In genomic region chr9:98193336-98193944, GRCh38 we compare ENCODE assay signal across 8 cellular contexts. TPM values are rescaled to one million over a fixed set of nuclear protein-coding genes. Genes with fewer than 3 reads are reported as not detected.
DNase-seq lines count a peak whose midpoint lies in the region; ATAC-seq, FAIRE-seq and TF ChIP-seq lines count a peak whose summit lies in the region.

No MANE protein-coding gene starts in this region.

- WGBS in heart left ventricle, 4 donors = 54 to 71% (median 62%) methylated on average over 8 of the region's 8 CpGs
- WGBS in K562 (ENCODE audit: insufficient coverage, low coverage, missing lambda C conversion rate) = 29% methylated on average over 8 of the region's 8 CpGs
- WGBS in mesendoderm (ENCODE audit: extremely low coverage, insufficient coverage, low lambda C conversion rate) = no CpG with 5 or more reads among the region's 8 CpGs
- 60 to 66% methylated on average over 8 of the region's 8 CpGs for WGBS in upper lobe of left lung, 2 donors

- BruUV-seq in K562 (replicated peaks; lab: Mats Ljungman, UMichigan) = no TSS peak

- no peak for TF ChIP-seq EP300 in K562 (IDR thresholded peaks at IDR 0.05; ENCODE audit: low read length)
- TF ChIP-seq EP300 in upper lobe of left lung (IDR thresholded peaks at IDR 0.05) = no peak

- no peak overlapping the region for H4K8ac ChIP-seq in mesendoderm (ENCODE audit: low read depth, low read length)

- no peak overlapping the region for H2BK15ac ChIP-seq in mesendoderm (replicated peaks; ENCODE audit: low read depth)

- no peak overlapping the region for H4K5ac ChIP-seq in mesendoderm (ENCODE audit: low read length)

- H3K79me2 ChIP-seq in K562 (ENCODE audit: control insufficient read depth, insufficient read depth, low read length) (peaks cover 38% of the 10 kb centered on the region), mesendoderm (ENCODE audit: control insufficient read depth, insufficient read depth, low read length) (peaks cover 20% of the 10 kb centered on the region)

- intact Hi-C loops in heart left ventricle (cut with DNase I) = no loop called here
- intact Hi-C loops in left ventricle myocardium superior (cut with micrococcal nuclease) = no loop called here
- intact Hi-C loops in K562 (cut with micrococcal nuclease) = loop anchor here (2.0 kb wide), 3 partner anchors 25 to 271 kb away; partner anchors contain the start of genes TRIM14 and TRMO

- H3K56ac ChIP-seq in mesendoderm (ENCODE audit: low read length) = peak overlapping the region; percentile 69

- TF ChIP-seq POLR2A in heart left ventricle (IDR thresholded peaks at IDR 0.05) (no peak), K562 (conservative IDR thresholded peaks at IDR 0.05) (no peak), upper lobe of left lung (IDR thresholded peaks at IDR 0.05) (no peak)

- no peak for TF ChIP-seq RAD21 in K562 (CRISPR knock-in tag; conservative IDR thresholded peaks at IDR 0.05 in 1 of 2, IDR thresholded peaks at IDR 0.05 in 1 of 2)

- no peak overlapping the region for H3K4ac ChIP-seq in mesendoderm (ENCODE audit: low read depth, low read length)

- H3K27ac ChIP-seq in heart left ventricle (peak overlapping the region in 5 of 12 donors; percentile 25 to 67 (median 49)), K562 (ENCODE audit: extremely low read depth, low read depth, low read length) (peak overlapping the region; percentile 60), mesendoderm (ENCODE audit: low read depth, low read length) (no peak overlapping the region), upper lobe of left lung (peak overlapping the region; percentile 77 to 86 (median 83))

- POLR2A ChIA-PET in K562 (lab: Yijun Ruan, JAX) = interaction anchor here (0.6 to 1.4 kb wide), 6 partner anchors 9 to 121 kb away, joined by 3 to 4 read pairs (median 3); no protein-coding TSS in a partner anchor

- TF ChIP-seq CTCF in heart left ventricle (IDR thresholded peaks at IDR 0.05) (no peak), K562 (IDR thresholded peaks at IDR 0.05 in 2 of 3, conservative IDR thresholded peaks at IDR 0.05 in 1 of 3; ENCODE audit: insufficient read depth in 2 of 3, low read depth in 1 of 3, low read length in 3 of 3) (no peak), upper lobe of left lung (IDR thresholded peaks at IDR 0.05) (no peak)

- H3K79me1 ChIP-seq in mesendoderm (ENCODE audit: low read length) = peaks cover 6% of the 10 kb centered on the region

- CTCF ChIA-PET in K562 (lab: Yijun Ruan, JAX; ENCODE audit: low intra/inter-chr PET ratio) = interaction anchor here (1.2 kb wide), 1 partner anchor 12 kb away, joined by 4 read pairs; no protein-coding TSS in a partner anchor

- no peak overlapping the region for H2BK120ac ChIP-seq in mesendoderm (ENCODE audit: low read depth, low read length)

- ATAC-seq in heart left ventricle = no peak
- ATAC-seq in left ventricle myocardium superior = no peak
- ATAC-seq in K562 = no peak
- peak; percentile 13 to 36 for ATAC-seq in upper lobe of left lung (ENCODE audit: low FRiP score in 2 of 2)

- H3K27me3 ChIP-seq in heart left ventricle = no peaks in the 10 kb centered on the region
- H3K27me3 ChIP-seq in K562 (ENCODE audit: control insufficient read depth in 2 of 2, insufficient read depth in 2 of 2, low read length in 2 of 2) = no peaks in the 10 kb centered on the region
- no peaks in the 10 kb centered on the region for H3K27me3 ChIP-seq in mesendoderm (ENCODE audit: insufficient read depth, low read length, poor library complexity)
- no peaks in the 10 kb centered on the region for H3K27me3 ChIP-seq in upper lobe of left lung

- H3K9ac ChIP-seq in K562 (ENCODE audit: insufficient read depth in 1 of 2, low read depth in 2 of 2, low read length in 2 of 2) (peak overlapping the region; percentile 65 to 93), mesendoderm (ENCODE audit: low read length) (peak overlapping the region; percentile 4)

- no peak overlapping the region for H3K23ac ChIP-seq in mesendoderm (ENCODE audit: low read length)

- no peak for DNase-seq in heart left ventricle
- no peak for DNase-seq in left ventricle myocardium superior
- DNase-seq in K562 (ENCODE audit: extremely low read depth in 1 of 4, low spot score in 3 of 4) = no peak
- no peak for DNase-seq in mesendoderm
- DNase-seq in upper lobe of left lung = no peak
- no peak for DNase-seq in dedifferentiated amniotic fluid mesenchymal stem cell (ENCODE audit: extremely low spot score)
- DNase-seq in NCI-H1105 (lab: John Stamatoyannopoulos, UW) = no peak
- DNase-seq in HPDE6-E6E7 (ENCODE audit: extremely low spot score) = no peak

- no peak overlapping the region for H2AK5ac ChIP-seq in mesendoderm (ENCODE audit: low read length)

- no peaks in the 10 kb centered on the region for H3K9me3 ChIP-seq in heart left ventricle
- no peaks in the 10 kb centered on the region for H3K9me3 ChIP-seq in K562 (replicated peaks; ENCODE audit: control insufficient read depth, insufficient read depth, low read depth, low read length)
- no peaks in the 10 kb centered on the region for H3K9me3 ChIP-seq in upper lobe of left lung

- H3K18ac ChIP-seq in mesendoderm (ENCODE audit: low read length) = no peak overlapping the region

- H2AFZ ChIP-seq in K562 (ENCODE audit: low read depth, low read length) = peak overlapping the region; percentile 91

- H3K4me1 ChIP-seq in heart left ventricle = peaks cover 0 to 12% (median 6%) of the 10 kb centered on the region in 12 donors
- H3K4me1 ChIP-seq in K562 (replicated peaks in 1 of 2; ENCODE audit: control insufficient read depth in 2 of 2, insufficient read depth in 2 of 2, low read length in 2 of 2) = peaks cover 28 to 33% of the 10 kb centered on the region in 2 experiments; a peak in 4 of 5 replicates
- H3K4me1 ChIP-seq in mesendoderm (ENCODE audit: control insufficient read depth, low read depth, low read length) = peaks cover 2% of the 10 kb centered on the region
- H3K4me1 ChIP-seq in upper lobe of left lung = peaks cover 6 to 33% (median 16%) of the 10 kb centered on the region in 4 donors

- FAIRE-seq in K562 (lab: Jason Lieb, UNC) = peak; percentile 81

- H3K4me2 ChIP-seq in K562 (ENCODE audit: insufficient read depth, low read length) = peak overlapping the region; percentile 84
- peak overlapping the region; percentile 4 for H3K4me2 ChIP-seq in mesendoderm (ENCODE audit: low read length)

- H3K9me1 ChIP-seq in K562 (ENCODE audit: control insufficient read depth, insufficient read depth, low read length) = no peaks in the 10 kb centered on the region

- in situ Hi-C loops in K562 (cut with MboI) = no loop called here

- H3K4me3 ChIP-seq in heart left ventricle (peak overlapping the region in 11 of 12 donors; percentile 51 to 79 (median 70)), K562 (peak overlapping the region; percentile 85), mesendoderm (ENCODE audit: low read length) (no peak overlapping the region), upper lobe of left lung (peak overlapping the region in 3 of 4 donors; percentile 64 to 67 (median 65))

- no peaks in the 10 kb centered on the region for H4K20me1 ChIP-seq in K562 (replicated peaks; ENCODE audit: control insufficient read depth, insufficient read depth, low read length)

- no peaks in the 10 kb centered on the region for H3K36me3 ChIP-seq in heart left ventricle
- peaks cover 4% of the 10 kb centered on the region; the same call in 1 of the 3 replicates for H3K36me3 ChIP-seq in K562 (ENCODE audit: control insufficient read depth, insufficient read depth, low read length)
- no peaks in the 10 kb centered on the region for H3K36me3 ChIP-seq in mesendoderm (ENCODE audit: control insufficient read depth, insufficient read depth, low read length)
- H3K36me3 ChIP-seq in upper lobe of left lung = peaks cover 0 to 14% (median 7%) of the 10 kb centered on the region in 4 donors

- H2BK5ac ChIP-seq in mesendoderm (ENCODE audit: low read length) = no peak overlapping the region

TF ChIP-seq in K562, 482 proteins besides CTCF, POLR2A, EP300 and RAD21 (continues in another document):
- TF ChIP-seq ADNP (tag; IDR thresholded peaks at IDR 0.05) (0 out of 2 replicates have a peak, but pooled peaks have one; percentile 53), ZBTB33 (CRISPR knock-in tag; IDR thresholded peaks at IDR 0.05) (no peak)

RNA-seq across cellular contexts. Expression of gene CORO2A, which starts 1.0 kb away (rescaled TPM):
- total RNA-seq in heart left ventricle = 1 to 10 TPM in 1 of 9 donors, under 1 TPM in 8; 0.09 to 2.2 (median 0.22) TPM
- under 1 TPM; 0.11 to 0.43 TPM for polyA plus RNA-seq in heart left ventricle
- 0.35 TPM for total RNA-seq in left ventricle myocardium superior
- total RNA-seq in K562 (2011; cell fraction: chromatin; rRNA removed; ENCODE audit: low replicate concordance) = 10.6 and 16.2 TPM in 2 replicates
- total RNA-seq in K562 (2011; cell fraction: nucleolus; rRNA removed) = 11.2 and 12.9 TPM in 2 replicates
- 11.4 and 11.6 TPM in 2 replicates for total RNA-seq in K562 (2011; cell fraction: nucleoplasm; rRNA removed)
- total RNA-seq in K562 (2014; rRNA removed) = 13.4 and 20.8 TPM in 2 replicates
- 17.5 and 20.0 TPM in 2 replicates for total RNA-seq in K562 (2014; rRNA removed; fragmentation: Illumina TruSeq; extraction: Trizol)
- total RNA-seq in K562 (2015; rRNA removed; fragmentation: Illumina TruSeq; extraction: Trizol) = 16.3 and 16.5 TPM in 2 replicates
- total RNA-seq in K562 (2021) = 21.1 and 21.3 TPM in 2 replicates
- 13.2 and 18.7 TPM in 2 replicates for polyA plus RNA-seq in K562 (2011; rRNA removed)
- 15.4 and 25.7 TPM in 2 replicates for polyA plus RNA-seq in K562 (2011; cell fraction: cytosol; rRNA removed)
- polyA plus RNA-seq in K562 (2011; cell fraction: nucleus; rRNA removed) = 8.4 and 15.2 TPM in 2 replicates
- 14.3 and 16.8 TPM in 2 replicates for polyA plus RNA-seq in K562 (2012)
- 23.5 and 26.6 TPM in 2 replicates for polyA plus RNA-seq in K562 (2014; fragmentation: Illumina TruSeq; extraction: Trizol)
- 10 to 100 TPM in 1 of 2 experiments, 1 to 10 TPM in 1; 9.5 to 12.2 TPM for polyA plus RNA-seq in K562 (2014; fragmentation: Nextera tagmentation; extraction: Ambion mirVana)
- polyA plus RNA-seq in K562 (2014; rRNA removed) = 18.0 and 20.3 TPM in 2 replicates
- 13.1 and 21.5 TPM in 2 replicates for polyA minus RNA-seq in K562 (2011; rRNA and poly(A)+ RNA removed)
- 8.4 and 12.5 TPM in 2 replicates for polyA minus RNA-seq in K562 (2011; cell fraction: cytosol; rRNA and poly(A)+ RNA removed)
- polyA minus RNA-seq in K562 (2011; cell fraction: nucleus; rRNA and poly(A)+ RNA removed) = 4.7 and 5.2 TPM in 2 replicates
- 44.1 TPM for polyA plus RNA-seq in mesendoderm (2013, experiment 1 of 2)
- 45.6 TPM for polyA plus RNA-seq in mesendoderm (2013, experiment 2 of 2)
- 10 to 100 TPM; 10.5 to 22.8 (median 17.9) TPM for total RNA-seq in upper lobe of left lung

Comparison
In these comparisons a context has a peak if more than half of its experiments do, and no peak if none do; other contexts are left out.
1. ATAC-seq: peak in upper lobe of left lung (2 of 2); none in heart left ventricle (0 of 4), left ventricle myocardium superior (single experiment) and K562 (single experiment).